ENCODE assay signal across 18 cellular contexts in the genomic region with DNA sequence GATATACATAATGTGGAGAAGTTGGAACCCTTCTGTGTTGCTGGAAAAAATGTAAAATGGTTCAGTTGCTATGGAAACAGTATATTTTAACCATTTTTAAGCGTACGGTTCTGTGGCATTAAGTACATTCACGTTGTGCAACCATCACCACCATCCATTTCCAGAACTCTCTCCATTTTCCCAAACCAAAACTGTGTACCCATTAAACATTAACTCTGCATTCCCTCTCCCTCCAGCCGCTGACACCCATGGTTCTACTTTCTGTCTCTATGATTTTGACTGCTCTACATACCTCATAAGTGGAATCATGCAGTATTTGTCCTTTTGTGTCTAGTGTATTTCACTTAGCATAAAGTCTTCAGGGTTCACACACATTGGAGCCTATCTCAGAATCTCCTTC.
DNase-seq lines count a peak whose midpoint lies in the region; ATAC-seq, FAIRE-seq and TF ChIP-seq lines count a peak whose summit lies in the region.
"Had no signal": no experiment of that assay in that cellular context is flagged by ENCODE, and none has a peak within 500 bp of the region (broad histone marks: within the 10 kb centered on the region; RNA-seq: fewer than 3 reads in every experiment).

No MANE protein-coding gene starts in this region.

- H3K4me3 ChIP-seq in CD4-positive, CD25-positive, alpha-beta regulatory T cell (ENCODE audit: low read depth, low read length) = no peak overlapping the region
- no peak overlapping the region for H3K4me3 ChIP-seq in endothelial cell of umbilical vein (replicated peaks in 1 of 3; ENCODE audit: insufficient read depth in 1 of 3, low read depth in 1 of 3, low read length in 3 of 3)
- H3K4me3 ChIP-seq in smooth muscle cell = no peak overlapping the region

- peaks cover 0 to 2% (median 0%) of the 10 kb centered on the region in 7 donors for H3K9me3 Mint-ChIP-seq in CD4-positive, CD25-positive, alpha-beta regulatory T cell
- no peaks in the 10 kb centered on the region for H3K9me3 Mint-ChIP-seq in activated CD8-positive, alpha-beta T cell treated with anti-CD3 and anti-CD28 coated beads, Interleukin-2, amount 10 ng/mL, durations not matched to agents 7 days and 5 days (ENCODE audit: insufficient read depth)

- intact Hi-C loops in endothelial cell of umbilical vein (cut with micrococcal nuclease) = no loop called here

- H3K27me3 ChIP-seq in CD4-positive, CD25-positive, alpha-beta regulatory T cell (ENCODE audit: control insufficient read depth, insufficient read depth, low read length) = no peaks in the 10 kb centered on the region
- H3K27me3 ChIP-seq in endothelial cell of umbilical vein (ENCODE audit: control insufficient read depth in 2 of 2, insufficient read depth in 2 of 2, low read length in 2 of 2) (peaks cover 7 to 15% of the 10 kb centered on the region in 2 experiments), smooth muscle cell (ENCODE audit: low read depth) (no peaks in the 10 kb centered on the region)
- H3K27me3 ChIP-seq: BE2C had no signal

- H4K20me1 ChIP-seq in endothelial cell of umbilical vein (replicated peaks; ENCODE audit: control insufficient read depth, extremely low read depth, insufficient read depth, low read length) (no peaks in the 10 kb centered on the region), smooth muscle cell (ENCODE audit: low read depth) (no peaks in the 10 kb centered on the region)

- H3K27ac ChIP-seq in CD4-positive, CD25-positive, alpha-beta regulatory T cell (ENCODE audit: insufficient read depth, low read length, poor library complexity, severe bottlenecking) = no peak overlapping the region
- H3K27ac ChIP-seq in endothelial cell of umbilical vein (ENCODE audit: insufficient read depth, low read depth, low read length) = no peak overlapping the region
- peak overlapping the region; percentile 36 for H3K27ac ChIP-seq in smooth muscle cell (ENCODE audit: low read depth)
- H3K27ac ChIP-seq: C4-2B had no signal

- H3F3A ChIP-seq in smooth muscle cell (ENCODE audit: low read depth) = peaks cover 41% of the 10 kb centered on the region

- H3K4me2 ChIP-seq in endothelial cell of umbilical vein (ENCODE audit: insufficient read depth, low read length) (no peak overlapping the region), smooth muscle cell (no peak overlapping the region)

- no peaks in the 10 kb centered on the region for H3K79me2 ChIP-seq in endothelial cell of umbilical vein (ENCODE audit: control insufficient read depth, insufficient read depth, low read length)
- peaks cover 51% of the 10 kb centered on the region for H3K79me2 ChIP-seq in smooth muscle cell (ENCODE audit: low read depth)

- dilution Hi-C loops in endothelial cell of umbilical vein (cut with MboI; ENCODE audit: extremely low pct_ligation_motif_present, low sequenced_read_pairs) = no loop called here

- H2AFZ ChIP-seq in endothelial cell of umbilical vein (ENCODE audit: low read depth, low read length) = no peak overlapping the region
- H2AFZ ChIP-seq in smooth muscle cell (ENCODE audit: low read depth) = no peak overlapping the region

- no peak overlapping the region for H3K9ac ChIP-seq in endothelial cell of umbilical vein (replicated peaks; ENCODE audit: extremely low read depth, insufficient read depth, low read length)
- H3K9ac ChIP-seq in smooth muscle cell (ENCODE audit: low read depth) = no peak overlapping the region

- peaks cover 25 to 91% (median 59%) of the 10 kb centered on the region in 4 donors for H3K4me1 Mint-ChIP-seq in CD4-positive, CD25-positive, alpha-beta regulatory T cell
- peaks cover 53% of the 10 kb centered on the region for H3K4me1 Mint-ChIP-seq in T-helper 17 cell
- H3K4me1 Mint-ChIP-seq in activated CD8-positive, alpha-beta T cell treated with anti-CD3 and anti-CD28 coated beads, Interleukin-2, amount 10 ng/mL, durations not matched to agents 7 days and 5 days (ENCODE audit: low read depth) = peaks cover 71% of the 10 kb centered on the region

- POLR2A ChIA-PET in endothelial cell of umbilical vein (lab: Charles Lee) = no interaction called here
- POLR2A ChIA-PET in activated CD8-positive, alpha-beta T cell treated with anti-CD3 and anti-CD28 coated beads, Interleukin-2, amount 10 ng/mL, durations not matched to agents 7 days and 5 days (lab: Charles Lee) = no interaction called here

- H3K27me3 Mint-ChIP-seq in CD4-positive, CD25-positive, alpha-beta regulatory T cell = no peaks in the 10 kb centered on the region
- H3K27me3 Mint-ChIP-seq in T-helper 17 cell = peaks cover 4% of the 10 kb centered on the region
- H3K27me3 Mint-ChIP-seq in activated CD8-positive, alpha-beta T cell treated with anti-CD3 and anti-CD28 coated beads, Interleukin-2, amount 10 ng/mL, durations not matched to agents 7 days and 5 days (ENCODE audit: low read depth) = no peaks in the 10 kb centered on the region

- H3K27ac Mint-ChIP-seq in CD4-positive, CD25-positive, alpha-beta regulatory T cell = peak overlapping the region; percentile 60 to 96 (median 95)
- H3K27ac Mint-ChIP-seq in T-helper 17 cell = peak overlapping the region; percentile 99
- no peak overlapping the region for H3K27ac Mint-ChIP-seq in activated CD8-positive, alpha-beta T cell treated with anti-CD3 and anti-CD28 coated beads, Interleukin-2, amount 10 ng/mL, durations not matched to agents 7 days and 5 days
- H3K27ac Mint-ChIP-seq: H9 had no signal

- H3K4me3 Mint-ChIP-seq in CD4-positive, CD25-positive, alpha-beta regulatory T cell = peak overlapping the region in 2 of 4 donors; percentile 48 to 60
- no peak overlapping the region for H3K4me3 Mint-ChIP-seq in T-helper 17 cell
- no peak overlapping the region for H3K4me3 Mint-ChIP-seq in activated CD8-positive, alpha-beta T cell treated with anti-CD3 and anti-CD28 coated beads, Interleukin-2, amount 10 ng/mL, durations not matched to agents 7 days and 5 days
- H3K4me3 Mint-ChIP-seq: H9 had no signal

- CTCF ChIA-PET in endothelial cell of umbilical vein (lab: Charles Lee) = interaction anchor here (1.1 kb wide), 1 partner anchor 9 kb away, joined by 5 read pairs; no protein-coding TSS in a partner anchor
- CTCF ChIA-PET in activated CD8-positive, alpha-beta T cell treated with anti-CD3 and anti-CD28 coated beads, Interleukin-2, amount 10 ng/mL, durations not matched to agents 7 days and 5 days (lab: Charles Lee) = no interaction called here

- no peak for DNase-seq in CD4-positive, CD25-positive, alpha-beta regulatory T cell
- no peak for DNase-seq in T-helper 17 cell
- peak; percentile 28 for DNase-seq in endothelial cell of umbilical vein (ENCODE audit: low read depth, low spot score)
- DNase-seq in smooth muscle cell (lab: John Stamatoyannopoulos, UW; ENCODE audit: unreplicated experiment) = no peak
- DNase-seq in AG08395 (ENCODE audit: low spot score) = no peak
- DNase-seq in activated CD8-positive, alpha-beta T cell treated with anti-CD3 and anti-CD28 coated beads, Interleukin-2, amount 10 ng/mL, durations not matched to agents 7 days and 5 days = no peak
- DNase-seq: BE2C; Caco-2; CD8-positive, alpha-beta memory T cell; DND-41; GDM1; GOT3; H9 had no signal

- peaks cover 4% of the 10 kb centered on the region for H3K36me3 Mint-ChIP-seq in CD4-positive, CD25-positive, alpha-beta regulatory T cell
- peaks cover 4% of the 10 kb centered on the region for H3K36me3 Mint-ChIP-seq in T-helper 17 cell (ENCODE audit: low read depth)
- peaks cover 22% of the 10 kb centered on the region for H3K36me3 Mint-ChIP-seq in activated CD8-positive, alpha-beta T cell treated with anti-CD3 and anti-CD28 coated beads, Interleukin-2, amount 10 ng/mL, durations not matched to agents 7 days and 5 days (ENCODE audit: low read depth)

- peaks cover 73% of the 10 kb centered on the region for H3K4me1 ChIP-seq in CD4-positive, CD25-positive, alpha-beta regulatory T cell (ENCODE audit: control insufficient read depth, insufficient read depth, low read length, poor library complexity, severe bottlenecking)
- no peaks in the 10 kb centered on the region for H3K4me1 ChIP-seq in endothelial cell of umbilical vein (ENCODE audit: control insufficient read depth, extremely low read depth, insufficient read depth, low read length)
- peaks cover 11% of the 10 kb centered on the region for H3K4me1 ChIP-seq in smooth muscle cell (ENCODE audit: low read depth)
- H3K4me1 ChIP-seq: BE2C, Caco-2 had no signal

- no peaks in the 10 kb centered on the region for H3K36me3 ChIP-seq in CD4-positive, CD25-positive, alpha-beta regulatory T cell (ENCODE audit: control insufficient read depth, insufficient read depth, low read length)
- no peaks in the 10 kb centered on the region for H3K36me3 ChIP-seq in endothelial cell of umbilical vein (ENCODE audit: control insufficient read depth in 2 of 2, extremely low read depth in 1 of 2, insufficient read depth in 2 of 2, low read length in 2 of 2)
- H3K36me3 ChIP-seq in smooth muscle cell (ENCODE audit: low read depth) = no peaks in the 10 kb centered on the region
- H3K36me3 ChIP-seq: BE2C had no signal

- no peak for ATAC-seq in CD4-positive, CD25-positive, alpha-beta regulatory T cell (ENCODE audit: low read depth in 2 of 2)
- no peak for ATAC-seq in T-helper 17 cell
- no peak for ATAC-seq in HG02885 (IDR thresholded peaks at IDR 0.05; ENCODE audit: poor library complexity, unreplicated experiment)
- no peak for ATAC-seq in activated CD8-positive, alpha-beta T cell treated with anti-CD3 and anti-CD28 coated beads, Interleukin-2, amount 10 ng/mL, durations not matched to agents 7 days and 5 days

- FAIRE-seq in endothelial cell of umbilical vein (lab: Jason Lieb, UNC) = no peak
- FAIRE-seq: A204.1, GM12892, GM19239 had no signal

- no peaks in the 10 kb centered on the region for H3K9me3 ChIP-seq in CD4-positive, CD25-positive, alpha-beta regulatory T cell (ENCODE audit: control insufficient read depth in 2 of 2, low read length in 2 of 2)
- H3K9me3 ChIP-seq in T-helper 17 cell (ENCODE audit: control insufficient read depth, low read length, poor library complexity, severe bottlenecking) (no peaks in the 10 kb centered on the region), endothelial cell of umbilical vein (replicated peaks; ENCODE audit: control insufficient read depth, insufficient read depth, low read length) (no peaks in the 10 kb centered on the region), smooth muscle cell (replicated peaks; ENCODE audit: low read depth) (no peaks in the 10 kb centered on the region)
- H3K9me3 ChIP-seq: BE2C, Caco-2 had no signal

- no peaks in the 10 kb centered on the region for H3K9me1 ChIP-seq in endothelial cell of umbilical vein (replicated peaks; ENCODE audit: control insufficient read depth, extremely low read depth, insufficient read depth, low read length)

- WGBS in smooth muscle cell (ENCODE audit: low lambda C conversion rate) = 95% methylated on average over 4 of the region's 4 CpGs

- TF ChIP-seq POLR2A in endothelial cell of umbilical vein (IDR thresholded peaks at IDR 0.05; ENCODE audit: low read depth, low read length) = no peak

- no peak for TF ChIP-seq CTCF in endothelial cell of umbilical vein (IDR thresholded peaks at IDR 0.05; ENCODE audit: extremely low read depth in 1 of 2, insufficient read depth in 1 of 2, low read depth in 1 of 2, low read length in 2 of 2)
- no peak for TF ChIP-seq CTCF in smooth muscle cell (IDR thresholded peaks at IDR 0.05; ENCODE audit: borderline replicate concordance, insufficient read depth, poor library complexity, severe bottlenecking)

- no TSS peak for BruUV-seq in endothelial cell of umbilical vein (replicated peaks; lab: Mats Ljungman, UMichigan)
